Comparison of ENCODE assay signal across 24 cellular contexts in the genomic region with DNA sequence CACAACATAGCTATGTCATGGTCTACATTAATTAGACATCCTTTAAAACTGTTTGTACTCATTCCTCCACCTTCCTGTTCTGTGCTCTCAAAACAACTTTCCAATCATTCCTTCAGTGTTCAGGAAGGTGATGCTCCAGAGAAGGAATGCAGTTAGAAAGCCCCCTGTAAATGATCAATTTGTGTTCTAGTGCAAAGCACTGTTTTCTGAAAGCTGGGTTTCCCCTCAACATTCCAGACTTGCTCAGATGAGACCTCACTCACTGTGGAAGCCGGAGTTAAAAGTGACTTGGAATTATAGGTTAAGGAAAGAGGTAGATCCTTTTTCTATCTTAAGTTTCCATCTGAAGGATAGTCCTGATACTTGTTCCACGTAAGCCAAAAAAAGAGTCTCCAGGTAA.
"Had no signal": no experiment of that assay in that cellular context is flagged by ENCODE, and none has a peak within 500 bp of the region (broad histone marks: within the 10 kb centered on the region; RNA-seq: fewer than 3 reads in every experiment).

No MANE protein-coding gene starts in this region.

- H3K79me2 ChIP-seq: parathyroid adenoma had no signal

- H3K4me1 ChIP-seq: body of pancreas, heart right ventricle, parathyroid adenoma, right lobe of liver, stomach had no signal

- ATAC-seq: activated T-cell treated with anti-CD3 and anti-CD28 coated beads, Interleukin-2, amount 50 U/mL, for 72 hours; body of pancreas; heart right ventricle; left ventricle myocardium superior; natural killer cell treated with Interleukin-12 subunit alpha and Interleukin-12 subunit beta and Interleukin-15 and Interleukin-18, amount 100 ng/mL, for 72 hours; right lobe of liver; stimulated activated effector memory CD8-positive, alpha-beta T cell treated with anti-CD3 and anti-CD28 coated beads, Interleukin-12 subunit alpha, Interleukin-12 subunit beta, amount 100 ng/mL, for 72 hours had no signal

- DNase-seq: activated CD4-positive, alpha-beta memory T cell treated with anti-CD3 and anti-CD28 coated beads for 36 hours; activated CD4-positive, alpha-beta T cell treated with anti-CD3 and anti-CD28 coated beads for 48 hours; activated CD4-positive, CD25-positive, alpha-beta regulatory T cell; activated effector memory CD4-positive, alpha-beta T cell treated with Interleukin-2 at 50 U/mL for 16 hours; activated naive CD4-positive, alpha-beta T cell treated with anti-CD3 and anti-CD28 coated beads, Interleukin-2, amount 10 ng/mL, durations not matched to agents 7 days and 5 days; activated T-cell treated with anti-CD3 and anti-CD28 coated beads, Interleukin-2, amount 50 U/mL, for 72 hours; body of pancreas; cortex of kidney; heart right ventricle; kidney; left ventricle myocardium superior; mammary epithelial cell; midbrain; nucleus accumbens; right lobe of liver; stimulated activated CD4-positive, alpha-beta T cell treated with anti-CD3 and anti-CD28 coated beads, Interleukin-2, amount 100 ng/mL, for 24 hours; stomach had no signal

- H3K4me3 ChIP-seq: body of pancreas, cardiac muscle cell, heart right ventricle, right lobe of liver, skin epidermis, stomach, vagina had no signal

- H2AFZ ChIP-seq: parathyroid adenoma had no signal

- H3K9me3 ChIP-seq: body of pancreas, heart right ventricle, right lobe of liver, stomach, vagina had no signal

- H3K36me3 ChIP-seq: cardiac muscle cell, heart right ventricle, right lobe of liver, stomach, vagina had no signal

- H3K27ac ChIP-seq: body of pancreas, cardiac muscle cell, epithelial cell of prostate, heart right ventricle, parathyroid adenoma, right lobe of liver, skin epidermis, stomach, vagina had no signal

- H3K27me3 ChIP-seq: body of pancreas, cardiac muscle cell, right lobe of liver, vagina had no signal

- H3K9ac ChIP-seq: parathyroid adenoma had no signal
